ENCODE assay signal across 25 cellular contexts in the genomic region with DNA sequence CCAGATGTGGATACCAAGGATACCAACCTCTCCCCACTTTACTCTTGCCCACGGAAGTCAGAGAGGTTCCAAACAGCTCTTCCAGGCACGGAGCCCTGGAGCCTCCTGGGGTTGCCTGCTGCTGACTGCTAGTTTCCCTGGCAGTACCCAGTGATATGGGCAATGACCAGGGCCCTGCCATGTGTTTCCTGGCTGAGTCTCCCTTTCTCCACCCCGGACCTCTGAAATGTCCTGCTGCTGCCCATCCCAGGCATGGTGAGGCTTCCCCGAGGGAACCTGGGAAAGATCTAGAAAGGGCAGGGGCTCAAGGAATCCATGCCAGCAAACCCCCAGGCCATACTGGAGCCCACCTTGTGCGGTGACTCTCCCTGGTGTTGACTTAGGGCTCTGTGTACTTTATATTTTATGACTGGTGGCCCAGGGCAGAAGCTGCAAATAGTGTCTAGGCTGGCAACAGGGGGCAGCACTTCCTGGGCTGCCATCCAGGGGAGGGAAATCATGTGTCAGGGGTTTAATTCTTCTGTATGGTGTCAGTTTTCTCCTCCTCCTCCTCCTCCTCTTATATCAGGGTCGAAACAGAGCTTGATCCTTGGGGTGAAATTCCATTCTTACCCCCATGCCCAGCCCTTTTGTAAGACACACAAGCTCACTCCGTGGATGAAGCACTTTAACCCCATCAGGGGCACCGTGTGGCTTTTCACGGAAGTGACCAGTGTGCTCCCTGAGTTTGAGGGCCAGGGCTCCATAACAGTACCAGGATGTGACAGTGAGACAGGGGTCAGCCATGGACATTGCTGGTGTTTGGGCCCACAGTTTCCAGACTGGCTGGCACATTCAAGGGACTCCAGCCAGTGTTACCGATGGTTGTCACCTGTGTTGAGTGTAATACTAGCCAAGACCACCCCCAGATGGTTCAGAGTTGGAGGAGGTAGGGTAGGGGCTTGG.
A peak's percentile ranks its signal among the peaks of the same experiment; 100 is the strongest.
DNase-seq lines count a peak whose midpoint lies in the region; ATAC-seq and TF ChIP-seq lines count a peak whose summit lies in the region.
"Had no signal": no experiment of that assay in that cellular context is flagged by ENCODE, and none has a peak within 500 bp of the region (broad histone marks: within the 10 kb centered on the region; RNA-seq: fewer than 3 reads in every experiment).

No MANE protein-coding gene starts in this region.

- no peak overlapping the region for H3K27ac Mint-ChIP-seq in activated CD4-positive, alpha-beta memory T cell treated with anti-CD3 and anti-CD28 coated beads, Interleukin-2, amount 10 ng/mL, durations not matched to agents 7 days and 5 days
- H3K27ac Mint-ChIP-seq in activated CD4-positive, alpha-beta memory T cell treated with anti-CD3 and anti-CD28 coated beads for 36 hours, result no peak overlapping the region
- H3K27ac Mint-ChIP-seq: activated B cell treated with CpG ODN at 0.5 μM for 24 hours; activated T-cell treated with anti-CD3 and anti-CD28 coated beads, Interleukin-2, amount 50 U/mL, for 24 hours; CD4-positive, alpha-beta T cell; stimulated activated naive B cell treated with anti-CD40 and anti-IgM and Interleukin-4, amounts not matched to agents 10 μg/mL and 1 μg/mL and 100 μg/mL, for 72 hours had no signal

- no peak overlapping the region for H3K27ac ChIP-seq in HCT116 (ENCODE audit: low read depth, low read length)
- H3K27ac ChIP-seq in coronary artery, result no peak overlapping the region
- H3K27ac ChIP-seq: thoracic aorta had no signal

- no peak overlapping the region for H2AFZ ChIP-seq in HCT116 (ENCODE audit: low read depth, low read length, poor library complexity, severe bottlenecking)

- no peaks in the 10 kb centered on the region for H3K4me1 ChIP-seq in HCT116 (ENCODE audit: control insufficient read depth in 1 of 2, insufficient read depth in 2 of 2, low read length in 2 of 2)

- no peaks in the 10 kb centered on the region for H3K9me2 ChIP-seq in HCT116 (ENCODE audit: insufficient read depth)

- no peaks in the 10 kb centered on the region for H3K36me3 ChIP-seq in HCT116 (ENCODE audit: control insufficient read depth in 1 of 2, insufficient read depth in 2 of 2, low read length in 2 of 2)
- H3K36me3 ChIP-seq: thoracic aorta had no signal

- no peaks in the 10 kb centered on the region for H3K79me2 ChIP-seq in HCT116 (ENCODE audit: insufficient read depth, low read length)

- intact Hi-C loops in activated CD4-positive, alpha-beta memory T cell treated with anti-CD3 and anti-CD28 coated beads for 36 hours (cut with micrococcal nuclease), result no loop called here
- intact Hi-C loops in HCT116 (cut with micrococcal nuclease) (no loop called here), sciatic nerve (cut with DNase I) (no loop called here)

- H3K27me3 Mint-ChIP-seq in activated CD4-positive, alpha-beta memory T cell treated with anti-CD3 and anti-CD28 coated beads, Interleukin-2, amount 10 ng/mL, durations not matched to agents 7 days and 5 days, result no peaks in the 10 kb centered on the region
- no peaks in the 10 kb centered on the region for H3K27me3 Mint-ChIP-seq in activated CD4-positive, alpha-beta memory T cell treated with anti-CD3 and anti-CD28 coated beads for 36 hours
- H3K27me3 Mint-ChIP-seq: activated B cell treated with CpG ODN at 0.5 μM for 24 hours; activated T-cell treated with anti-CD3 and anti-CD28 coated beads, Interleukin-2, amount 50 U/mL, for 24 hours; CD4-positive, alpha-beta T cell; stimulated activated naive B cell treated with anti-CD40 and anti-IgM and Interleukin-4, amounts not matched to agents 10 μg/mL and 1 μg/mL and 100 μg/mL, for 72 hours had no signal

- no peak for TF ChIP-seq RAD21 in HCT116 (IDR thresholded peaks at IDR 0.05; ENCODE audit: low read depth)

- DNase-seq in activated CD4-positive, alpha-beta memory T cell treated with anti-CD3 and anti-CD28 coated beads, Interleukin-2, amount 10 ng/mL, durations not matched to agents 7 days and 5 days, result peak; percentile 6
- no peak for DNase-seq in activated CD4-positive, alpha-beta memory T cell treated with anti-CD3 and anti-CD28 coated beads for 36 hours
- no peak for DNase-seq in HCT116 (ENCODE audit: low read depth, low spot score)
- peak; percentile 36 for DNase-seq in coronary artery (ENCODE audit: low spot score)
- no peak for DNase-seq in sciatic nerve (ENCODE audit: low spot score)
- DNase-seq in NCI-H2107 (lab: John Stamatoyannopoulos, UW), result no peak
- no peak for DNase-seq in hepatic stellate cell (ENCODE audit: low spot score)
- no peak for DNase-seq in NCI-H2171 (lab: John Stamatoyannopoulos, UW)
- DNase-seq: 8988T; activated B cell treated with CpG ODN at 0.5 μM for 24 hours; activated CD4-positive, alpha-beta T cell treated with anti-CD3 and anti-CD28 coated beads, Interleukin-2, amount 50 U/mL, for 48 hours; activated gamma-delta T cell treated with Interleukin-2 at 50 U/mL for 16 hours; activated T-cell treated with anti-CD3 and anti-CD28 coated beads, Interleukin-2, amount 50 U/mL, for 24 hours; cerebellar nuclear complex; DMS 273 treated with DMSO at 0.1 percent for 48 hours; glutamatergic neuron; left colon; NCI-H1417; NCI-H2081; NCI-H446 treated with DMSO at 0.1 percent for 48 hours; nucleus accumbens; stimulated activated CD4-positive, alpha-beta T cell treated with anti-CD3 and anti-CD28 coated beads, Interleukin-4, amount 100 ng/mL, for 24 hours; stimulated activated naive B cell treated with anti-CD40 and anti-IgM and Interleukin-4, amounts not matched to agents 10 μg/mL and 1 μg/mL and 100 μg/mL, for 72 hours had no signal

- ATAC-seq in HCT116 (peak; percentile 62; the same call in 1 of the 2 replicates), sciatic nerve (peak; percentile 32)
- ATAC-seq: left colon; stimulated activated naive B cell treated with anti-CD40 and anti-IgM and Interleukin-4, amounts not matched to agents 10 μg/mL and 1 μg/mL and 100 μg/mL, for 72 hours had no signal

- no TSS peak for BruUV-seq in HCT116 (replicated peaks; lab: Mats Ljungman, UMichigan)

- POLR2A ChIA-PET in activated CD4-positive, alpha-beta memory T cell treated with anti-CD3 and anti-CD28 coated beads, Interleukin-2, amount 10 ng/mL, durations not matched to agents 7 days and 5 days (lab: Charles Lee), result no interaction called here
- POLR2A ChIA-PET in activated CD4-positive, alpha-beta memory T cell treated with anti-CD3 and anti-CD28 coated beads for 36 hours (lab: Charles Lee), result no interaction called here
- POLR2A ChIA-PET in HCT116 (lab: Charles Lee), result no interaction called here

- H3K36me3 Mint-ChIP-seq in activated CD4-positive, alpha-beta memory T cell treated with anti-CD3 and anti-CD28 coated beads, Interleukin-2, amount 10 ng/mL, durations not matched to agents 7 days and 5 days (ENCODE audit: low read depth), result no peaks in the 10 kb centered on the region
- no peaks in the 10 kb centered on the region for H3K36me3 Mint-ChIP-seq in activated CD4-positive, alpha-beta memory T cell treated with anti-CD3 and anti-CD28 coated beads for 36 hours
- H3K36me3 Mint-ChIP-seq: stimulated activated naive B cell treated with anti-CD40 and anti-IgM and Interleukin-4, amounts not matched to agents 10 μg/mL and 1 μg/mL and 100 μg/mL, for 72 hours had no signal

- H4K20me1 ChIP-seq in HCT116 (ENCODE audit: insufficient read depth), result no peaks in the 10 kb centered on the region

- peaks cover 9% of the 10 kb centered on the region; the same call in 1 of the 2 replicates for H3K27me3 ChIP-seq in HCT116 (ENCODE audit: insufficient read depth, low read length)

- H3K4me1 Mint-ChIP-seq in activated CD4-positive, alpha-beta memory T cell treated with anti-CD3 and anti-CD28 coated beads, Interleukin-2, amount 10 ng/mL, durations not matched to agents 7 days and 5 days, result no peaks in the 10 kb centered on the region
- H3K4me1 Mint-ChIP-seq in activated CD4-positive, alpha-beta memory T cell treated with anti-CD3 and anti-CD28 coated beads for 36 hours (ENCODE audit: low read depth), result no peaks in the 10 kb centered on the region

- no peak overlapping the region for H3K4me2 ChIP-seq in HCT116 (ENCODE audit: low read length)

- TF ChIP-seq POLR2A in HCT116 (IDR thresholded peaks at IDR 0.05; ENCODE audit: borderline replicate concordance, extremely low read depth, insufficient read depth, insufficient read length), result no peak

- CTCF ChIA-PET in activated CD4-positive, alpha-beta memory T cell treated with anti-CD3 and anti-CD28 coated beads, Interleukin-2, amount 10 ng/mL, durations not matched to agents 7 days and 5 days (lab: Charles Lee), result no interaction called here
- CTCF ChIA-PET in activated CD4-positive, alpha-beta memory T cell treated with anti-CD3 and anti-CD28 coated beads for 36 hours (lab: Charles Lee), result interaction anchor here (1.7 kb wide), 1 partner anchor 74 kb away, joined by 4 read pairs; no protein-coding TSS in a partner anchor
- CTCF ChIA-PET in HCT116 (lab: Charles Lee), result interaction anchor here (1.2 kb wide), 1 partner anchor 12 kb away, joined by 3 read pairs; no protein-coding TSS in a partner anchor

- no peaks in the 10 kb centered on the region for H3K9me3 ChIP-seq in HCT116 (ENCODE audit: control insufficient read depth in 1 of 2, insufficient read depth in 1 of 2, low read depth in 1 of 2, low read length in 2 of 2)
- H3K9me3 ChIP-seq: thoracic aorta had no signal

- no peak overlapping the region for H3K4me3 Mint-ChIP-seq in activated CD4-positive, alpha-beta memory T cell treated with anti-CD3 and anti-CD28 coated beads, Interleukin-2, amount 10 ng/mL, durations not matched to agents 7 days and 5 days
- no peak overlapping the region for H3K4me3 Mint-ChIP-seq in activated CD4-positive, alpha-beta memory T cell treated with anti-CD3 and anti-CD28 coated beads for 36 hours
- H3K4me3 Mint-ChIP-seq: activated B cell treated with CpG ODN at 0.5 μM for 24 hours; activated T-cell treated with anti-CD3 and anti-CD28 coated beads, Interleukin-2, amount 50 U/mL, for 24 hours; CD4-positive, alpha-beta T cell; stimulated activated naive B cell treated with anti-CD40 and anti-IgM and Interleukin-4, amounts not matched to agents 10 μg/mL and 1 μg/mL and 100 μg/mL, for 72 hours had no signal

- TF ChIP-seq CTCF in HCT116 (IDR thresholded peaks at IDR 0.05 in 2 of 3, conservative IDR thresholded peaks at IDR 0.05 in 1 of 3; ENCODE audit: borderline replicate concordance in 1 of 3, insufficient read depth in 1 of 3, low read depth in 2 of 3, low read length in 2 of 3) (peak; percentile 7 to 40 (median 35); a peak in 3 of 6 replicates), coronary artery (IDR thresholded peaks at IDR 0.05) (no peak)

- no peaks in the 10 kb centered on the region for H3K9me3 Mint-ChIP-seq in activated CD4-positive, alpha-beta memory T cell treated with anti-CD3 and anti-CD28 coated beads, Interleukin-2, amount 10 ng/mL, durations not matched to agents 7 days and 5 days
- H3K9me3 Mint-ChIP-seq in activated CD4-positive, alpha-beta memory T cell treated with anti-CD3 and anti-CD28 coated beads for 36 hours, result no peaks in the 10 kb centered on the region
- H3K9me3 Mint-ChIP-seq: activated B cell treated with CpG ODN at 0.5 μM for 24 hours; activated T-cell treated with anti-CD3 and anti-CD28 coated beads, Interleukin-2, amount 50 U/mL, for 24 hours; CD4-positive, alpha-beta T cell had no signal

- no peak overlapping the region for H3K9ac ChIP-seq in HCT116 (ENCODE audit: low read length)

- RAD21 ChIA-PET in HCT116 (lab: Charles Lee; ENCODE audit: low non-redundant PET in 1 of 2, low total read pairs in 2 of 2, uncharacterized antibody in 2 of 2, unreplicated experiment in 2 of 2), result no interaction called here

- H3K4me3 ChIP-seq in HCT116 (replicated peaks in 1 of 2; ENCODE audit: low read depth in 1 of 2, low read length in 2 of 2) (no peak overlapping the region), coronary artery (no peak overlapping the region)
- H3K4me3 ChIP-seq: thoracic aorta had no signal

Comparison
In these comparisons a context has a peak if more than half of its experiments do, and no peak if none do; other contexts are left out.
1. DNase-seq: peak in activated CD4-positive, alpha-beta memory T cell treated with anti-CD3 and anti-CD28 coated beads, Interleukin-2, amount 10 ng/mL, durations not matched to agents 7 days and 5 days (single experiment) and coronary artery (single experiment); none in activated CD4-positive, alpha-beta memory T cell treated with anti-CD3 and anti-CD28 coated beads for 36 hours (single experiment), HCT116 (single experiment), sciatic nerve (single experiment), NCI-H2107 (single experiment), hepatic stellate cell (single experiment) and NCI-H2171 (single experiment).